1 cellular context compared by ENCODE assay signal in the genomic region with DNA sequence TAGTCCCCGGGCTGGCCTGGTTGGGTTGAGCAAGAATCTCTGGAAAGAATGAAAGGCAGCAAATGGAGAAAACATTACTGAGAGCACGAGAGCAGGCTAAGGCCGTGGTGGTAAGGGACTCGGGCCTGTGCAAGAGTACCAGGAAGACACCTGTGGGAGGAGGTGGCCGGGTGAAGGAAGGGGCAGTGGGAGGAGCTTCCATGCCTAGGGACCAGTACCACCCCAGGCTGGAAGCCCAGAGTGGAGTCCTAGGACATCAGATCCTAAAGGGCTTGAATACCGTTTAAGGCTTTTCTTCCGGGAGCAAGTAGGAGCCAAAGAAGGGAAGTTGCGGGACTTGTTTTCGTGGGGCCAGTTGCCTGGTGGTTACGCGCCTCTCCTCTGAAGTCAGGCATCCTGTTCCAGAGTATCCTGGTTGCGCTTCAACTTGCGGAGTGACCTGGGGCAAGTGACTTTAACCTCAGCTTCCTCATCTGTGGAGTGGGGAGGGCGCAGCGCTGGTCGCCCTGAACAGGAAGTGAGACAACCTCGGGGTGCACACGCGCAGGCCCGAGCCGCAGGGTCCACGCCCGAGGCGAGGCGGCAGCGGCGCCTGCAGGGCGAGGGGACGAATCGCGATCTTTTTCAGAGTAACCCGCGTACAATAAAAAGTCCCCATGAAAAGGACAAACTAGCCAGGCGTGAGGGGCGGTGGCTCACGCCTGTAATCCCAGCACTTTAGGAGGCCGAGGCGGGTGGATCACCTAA.
TF ChIP-seq lines count a peak whose summit lies in the region.

No MANE protein-coding gene starts in this region.

TF ChIP-seq in HepG2, 621 proteins besides CTCF, POLR2A, EP300 and RAD21 (continued from another document and continues in another):
- TF ChIP-seq ZNF556 (CRISPR knock-in tag; IDR thresholded peaks at IDR 0.05; ENCODE audit: borderline replicate concordance) (peak; percentile 87), DDIT3 (CRISPR knock-in tag; IDR thresholded peaks at IDR 0.05) (no peak), FOXM1 (CRISPR knock-in tag; IDR thresholded peaks at IDR 0.05) (no peak), REPIN1 (CRISPR knock-in tag; IDR thresholded peaks at IDR 0.05; ENCODE audit: borderline replicate concordance, low read depth) (peak; percentile 80; the same call in 1 of the 2 replicates), DR1 (CRISPR knock-in tag; IDR thresholded peaks at IDR 0.05) (no peak), HOXA5 (CRISPR knock-in tag; IDR thresholded peaks at IDR 0.05) (no peak; the same call in 1 of the 2 replicates), ZNF547 (CRISPR knock-in tag; IDR thresholded peaks at IDR 0.05) (0 out of 2 replicates have a peak, but pooled peaks have one; percentile 47), ZNF232 (CRISPR knock-in tag; IDR thresholded peaks at IDR 0.05; ENCODE audit: borderline replicate concordance) (peak; percentile 23; the same call in 1 of the 2 replicates), BATF2 (CRISPR knock-in tag; IDR thresholded peaks at IDR 0.05) (no peak), FOXK1 (CRISPR knock-in tag; IDR thresholded peaks at IDR 0.05; ENCODE audit: borderline replicate concordance, low read depth) (peak; percentile 55; the same call in 1 of the 2 replicates), CHCHD3 (CRISPR knock-in tag; IDR thresholded peaks at IDR 0.05) (peak; percentile 91), TGIF2 (CRISPR knock-in tag; IDR thresholded peaks at IDR 0.05) (peak; percentile 93), ZNF350 (CRISPR knock-in tag; IDR thresholded peaks at IDR 0.05; ENCODE audit: borderline replicate concordance, low read depth) (no peak), ZNF790 (CRISPR knock-in tag; IDR thresholded peaks at IDR 0.05; ENCODE audit: borderline replicate concordance) (0 out of 2 replicates have a peak, but pooled peaks have one; percentile 33), ZNF567 (CRISPR knock-in tag; IDR thresholded peaks at IDR 0.05; ENCODE audit: borderline replicate concordance) (no peak), ZNF441 (CRISPR knock-in tag; IDR thresholded peaks at IDR 0.05; ENCODE audit: borderline replicate concordance) (no peak), ZNF331 (CRISPR knock-in tag; IDR thresholded peaks at IDR 0.05) (peak; percentile 90), MAX (IDR thresholded peaks at IDR 0.05) (peak; percentile 91), SIN3A (IDR thresholded peaks at IDR 0.05; ENCODE audit: borderline replicate concordance, low read depth, low read length) (peak; percentile 94; the same call in 1 of the 2 replicates), ZBTB40 (IDR thresholded peaks at IDR 0.05) (no peak), ZBTB40 (CRISPR knock-in tag; IDR thresholded peaks at IDR 0.05) (peak; percentile 87), EZH2 (conservative IDR thresholded peaks at IDR 0.05; ENCODE audit: low read depth, low read length) (no peak), AKAP8 (CRISPR knock-in tag; IDR thresholded peaks at IDR 0.05) (no peak; the same call in 1 of the 2 replicates), ZNF337 (CRISPR knock-in tag; IDR thresholded peaks at IDR 0.05; ENCODE audit: borderline replicate concordance, low read depth) (peak; percentile 87; the same call in 1 of the 2 replicates)
- TF ChIP-seq, protein P1, sequence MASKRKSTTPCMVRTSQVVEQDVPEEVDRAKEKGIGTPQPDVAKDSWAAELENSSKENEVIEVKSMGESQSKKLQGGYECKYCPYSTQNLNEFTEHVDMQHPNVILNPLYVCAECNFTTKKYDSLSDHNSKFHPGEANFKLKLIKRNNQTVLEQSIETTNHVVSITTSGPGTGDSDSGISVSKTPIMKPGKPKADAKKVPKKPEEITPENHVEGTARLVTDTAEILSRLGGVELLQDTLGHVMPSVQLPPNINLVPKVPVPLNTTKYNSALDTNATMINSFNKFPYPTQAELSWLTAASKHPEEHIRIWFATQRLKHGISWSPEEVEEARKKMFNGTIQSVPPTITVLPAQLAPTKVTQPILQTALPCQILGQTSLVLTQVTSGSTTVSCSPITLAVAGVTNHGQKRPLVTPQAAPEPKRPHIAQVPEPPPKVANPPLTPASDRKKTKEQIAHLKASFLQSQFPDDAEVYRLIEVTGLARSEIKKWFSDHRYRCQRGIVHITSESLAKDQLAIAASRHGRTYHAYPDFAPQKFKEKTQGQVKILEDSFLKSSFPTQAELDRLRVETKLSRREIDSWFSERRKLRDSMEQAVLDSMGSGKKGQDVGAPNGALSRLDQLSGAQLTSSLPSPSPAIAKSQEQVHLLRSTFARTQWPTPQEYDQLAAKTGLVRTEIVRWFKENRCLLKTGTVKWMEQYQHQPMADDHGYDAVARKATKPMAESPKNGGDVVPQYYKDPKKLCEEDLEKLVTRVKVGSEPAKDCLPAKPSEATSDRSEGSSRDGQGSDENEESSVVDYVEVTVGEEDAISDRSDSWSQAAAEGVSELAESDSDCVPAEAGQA (IDR thresholded peaks at IDR 0.05; ENCODE audit: low read depth), result peak; percentile 61; the same call in 1 of the 2 replicates
- TF ChIP-seq, protein P1 (CRISPR knock-in tag; IDR thresholded peaks at IDR 0.05; ENCODE audit: borderline replicate concordance), result no peak
- TF ChIP-seq, protein P2, sequence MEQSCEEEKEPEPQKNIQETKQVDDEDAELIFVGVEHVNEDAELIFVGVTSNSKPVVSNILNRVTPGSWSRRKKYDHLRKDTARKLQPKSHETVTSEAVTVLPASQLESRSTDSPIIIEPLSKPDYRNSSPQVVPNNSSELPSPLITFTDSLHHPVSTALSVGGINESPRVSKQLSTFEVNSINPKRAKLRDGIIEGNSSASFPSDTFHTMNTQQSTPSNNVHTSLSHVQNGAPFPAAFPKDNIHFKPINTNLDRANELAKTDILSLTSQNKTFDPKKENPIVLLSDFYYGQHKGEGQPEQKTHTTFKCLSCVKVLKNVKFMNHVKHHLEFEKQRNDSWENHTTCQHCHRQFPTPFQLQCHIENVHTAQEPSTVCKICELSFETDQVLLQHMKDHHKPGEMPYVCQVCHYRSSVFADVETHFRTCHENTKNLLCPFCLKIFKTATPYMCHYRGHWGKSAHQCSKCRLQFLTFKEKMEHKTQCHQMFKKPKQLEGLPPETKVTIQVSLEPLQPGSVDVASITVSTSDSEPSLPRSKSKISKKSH (CRISPR knock-in tag; IDR thresholded peaks at IDR 0.05; ENCODE audit: borderline replicate concordance), result peak; percentile 82; the same call in 1 of the 2 replicates
- TF ChIP-seq, protein P3, sequence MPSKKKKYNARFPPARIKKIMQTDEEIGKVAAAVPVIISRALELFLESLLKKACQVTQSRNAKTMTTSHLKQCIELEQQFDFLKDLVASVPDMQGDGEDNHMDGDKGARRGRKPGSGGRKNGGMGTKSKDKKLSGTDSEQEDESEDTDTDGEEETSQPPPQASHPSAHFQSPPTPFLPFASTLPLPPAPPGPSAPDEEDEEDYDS (CRISPR knock-in tag; IDR thresholded peaks at IDR 0.05), result peak; percentile 77
